ENCODE assay signal across 8 cellular contexts in the genomic region with DNA sequence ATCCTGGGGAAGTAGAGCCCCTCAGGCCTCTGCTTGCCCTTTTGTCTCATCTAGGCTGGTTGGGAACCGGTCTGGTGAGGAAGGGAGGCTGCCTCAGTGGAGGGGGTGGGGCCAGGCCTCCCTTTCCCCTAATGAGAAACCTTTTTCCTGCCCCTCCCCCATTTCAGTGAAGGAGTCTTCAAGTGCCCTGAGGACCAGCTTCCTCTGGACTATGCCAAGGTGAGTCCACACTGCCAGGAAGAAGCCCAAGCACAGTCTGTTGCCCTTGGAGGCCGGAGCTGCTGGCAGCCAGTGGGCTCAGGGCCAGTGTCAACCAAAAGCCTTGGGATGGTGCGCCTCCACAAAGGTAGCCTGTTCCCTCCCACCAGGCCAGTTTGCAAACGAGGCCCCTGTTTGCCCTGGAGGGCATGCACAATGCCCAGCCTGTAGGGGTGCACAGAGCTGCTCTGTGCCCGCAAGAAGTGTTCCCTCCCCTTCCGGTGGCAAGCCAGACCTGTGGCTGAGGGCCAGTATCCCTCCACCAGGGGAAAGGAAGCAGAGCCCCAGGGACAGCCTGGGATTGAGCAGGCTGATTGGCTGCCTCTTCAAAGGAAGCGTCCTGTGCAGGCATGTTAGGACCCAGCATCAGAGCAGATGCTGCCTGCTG. TPM values are rescaled to one million over a fixed set of nuclear protein-coding genes. Genes with fewer than 3 reads are reported as not detected.
DNase-seq lines count a peak whose midpoint lies in the region; ATAC-seq and TF ChIP-seq lines count a peak whose summit lies in the region.

No MANE protein-coding gene starts in this region.

- H4K20me1 ChIP-seq in OCI-LY3 (ENCODE audit: insufficient read depth, low read length), result peaks cover 71% of the 10 kb centered on the region

- WGBS in esophagus, 2 donors, result 34 to 38% methylated on average over 7 of the region's 7 CpGs

- no peak overlapping the region for H2AFZ ChIP-seq in OCI-LY3 (ENCODE audit: low read depth, low read length)

- peak overlapping the region; percentile 100; the same call in 1 of the 2 replicates for H3K9ac ChIP-seq in OCI-LY3 (ENCODE audit: low read length)

- H3K9me3 ChIP-seq in OCI-LY3 (ENCODE audit: insufficient read depth, low read length), result no peaks in the 10 kb centered on the region
- no peaks in the 10 kb centered on the region for H3K9me3 ChIP-seq in esophagus (ENCODE audit: control insufficient read depth in 2 of 2, insufficient read depth in 1 of 2, low read depth in 1 of 2, low read length in 1 of 2)

- peaks cover 93% of the 10 kb centered on the region for H3K79me2 ChIP-seq in OCI-LY3 (ENCODE audit: low read length)

- DNase-seq in DMS79 treated with DMSO at 0.1 percent for 48 hours (lab: John Stamatoyannopoulos, UW) (peak; percentile 78), pons (ENCODE audit: low spot score) (peak; percentile 80)
- DNase-seq in activated effector memory CD4-positive, alpha-beta T cell treated with Interleukin-2 at 50 U/mL for 16 hours, result no peak

- H3K4me3 ChIP-seq in OCI-LY3 (ENCODE audit: low read length) (peak overlapping the region; percentile 99), esophagus (ENCODE audit: low read depth in 1 of 2, low read length in 2 of 2) (peak overlapping the region; percentile 27 to 74)

- ATAC-seq in HG03039 (IDR thresholded peaks at IDR 0.05; ENCODE audit: unreplicated experiment) (no peak), HG03159 (IDR thresholded peaks at IDR 0.05; ENCODE audit: unreplicated experiment) (no peak), HG03565 (IDR thresholded peaks at IDR 0.05; ENCODE audit: unreplicated experiment) (no peak)

- peak overlapping the region; percentile 100 for H3K4me2 ChIP-seq in OCI-LY3 (ENCODE audit: low read length)

- H3K4me1 ChIP-seq in OCI-LY3 (ENCODE audit: low read length), result peaks cover 69% of the 10 kb centered on the region
- peaks cover 7 to 42% of the 10 kb centered on the region in 2 donors for H3K4me1 ChIP-seq in esophagus (ENCODE audit: control insufficient read depth in 2 of 2, insufficient read depth in 2 of 2, low read length in 1 of 2)

- H3K36me3 ChIP-seq in OCI-LY3 (replicated peaks; ENCODE audit: low read depth, low read length), result peaks cover 72% of the 10 kb centered on the region
- peaks cover 13 to 27% of the 10 kb centered on the region in 2 donors for H3K36me3 ChIP-seq in esophagus (ENCODE audit: control insufficient read depth in 2 of 2, insufficient read depth in 2 of 2, low read length in 1 of 2)

- peak overlapping the region; percentile 94 for H3K27ac ChIP-seq in OCI-LY3 (ENCODE audit: low read length)
- H3K27ac ChIP-seq in esophagus (ENCODE audit: low read depth in 2 of 2, low read length in 1 of 2), result peak overlapping the region; percentile 93 to 97

- TF ChIP-seq CTCF in OCI-LY3 (IDR thresholded peaks at IDR 0.05; ENCODE audit: low read depth, low read length), result no peak

- H3K27me3 ChIP-seq in OCI-LY3 (ENCODE audit: low read depth, low read length) (no peaks in the 10 kb centered on the region), esophagus (ENCODE audit: control insufficient read depth in 1 of 2, insufficient read depth in 2 of 2, low read length in 2 of 2) (no peaks in the 10 kb centered on the region)

RNA-seq across cellular contexts. Expression of a gene that starts 3.4 kb away (rescaled TPM):
- polyA plus RNA-seq in esophagus, result 10 to 100 TPM; 30.0 to 34.6 TPM

RNA-seq across cellular contexts. Expression of a gene that starts 18.6 kb away (rescaled TPM):
- polyA plus RNA-seq in esophagus, result 1 to 10 TPM; 2.6 to 5.3 TPM

RNA-seq across cellular contexts. Expression of a gene that starts 21.1 kb away (rescaled TPM):
- 10 to 100 TPM; 12.5 to 16.9 TPM for polyA plus RNA-seq in esophagus

RNA-seq across cellular contexts. Expression of a gene that starts 27.4 kb away (rescaled TPM):
- polyA plus RNA-seq in esophagus, result 1,000 to 10,000 TPM in 1 of 2 donors, 100 to 1,000 TPM in 1; 745 to 1,436 TPM

RNA-seq across cellular contexts. Expression of a gene that starts 29.5 kb away (rescaled TPM):
- polyA plus RNA-seq in esophagus, result 10 to 100 TPM; 31.5 to 42.2 TPM
